Comparison of ENCODE assay signal across 8 cellular contexts in the genomic region with DNA sequence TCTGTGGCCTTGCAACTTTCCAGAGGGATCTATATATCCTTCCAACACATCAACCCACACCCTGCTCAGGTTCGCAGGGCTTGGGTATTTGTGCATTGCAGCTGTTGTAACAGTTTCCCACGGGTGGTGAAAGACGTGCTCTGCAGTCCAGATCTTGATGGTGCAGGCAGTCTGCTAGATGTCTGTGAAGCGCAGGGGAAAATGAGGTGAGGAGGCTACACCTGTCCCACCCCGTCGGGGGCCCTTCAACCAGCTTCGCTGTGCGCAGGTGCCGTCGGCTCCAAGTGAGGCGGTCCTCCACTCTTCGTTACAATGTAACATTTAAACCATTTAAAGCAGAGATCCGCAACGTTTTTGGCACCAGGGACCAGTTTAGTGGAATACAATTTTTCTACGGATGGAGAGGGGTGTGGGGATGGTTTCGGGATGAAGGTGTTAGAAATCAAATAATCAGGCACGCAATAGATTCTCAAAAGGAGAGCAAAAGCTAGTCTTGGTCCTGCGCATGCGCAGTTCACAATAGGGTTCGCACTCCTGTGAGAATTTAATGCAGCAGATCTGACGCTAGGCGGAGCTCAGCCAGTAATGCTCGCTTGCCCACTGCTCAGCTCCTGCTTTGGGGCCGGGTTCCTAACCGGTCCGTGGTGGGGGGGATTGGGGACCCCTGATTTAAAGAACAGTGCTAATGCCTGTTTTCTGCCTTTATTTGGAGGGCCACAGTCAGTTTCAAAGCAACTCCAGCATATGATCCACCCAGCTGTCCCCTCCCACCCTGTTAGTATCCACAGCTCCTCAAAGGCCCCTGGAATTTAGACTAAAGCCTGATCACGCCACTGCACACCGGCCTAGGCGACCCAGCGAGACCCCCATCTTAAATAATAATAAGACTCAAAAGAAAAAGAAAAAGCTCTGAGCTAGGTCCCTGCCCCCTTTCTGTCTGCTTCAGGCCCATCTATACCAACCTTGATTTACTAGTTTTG.
DNase-seq lines count a peak whose midpoint lies in the region; ATAC-seq and TF ChIP-seq lines count a peak whose summit lies in the region.

No MANE protein-coding gene starts in this region.

- peak overlapping the region; percentile 79 for H3K27ac Mint-ChIP-seq in Calu3 (ENCODE audit: unreplicated experiment)

- H3K4me1 Mint-ChIP-seq in Calu3 (ENCODE audit: low read depth, unreplicated experiment), result peaks cover 6% of the 10 kb centered on the region

- H3K9ac ChIP-seq in HUES48 (ENCODE audit: low read depth, low read length), result no peak overlapping the region

- H3K4me1 ChIP-seq in HUES48 (ENCODE audit: control insufficient read depth, insufficient read depth, low read length), result no peaks in the 10 kb centered on the region

- intact Hi-C loops in Calu3 (cut with micrococcal nuclease; ENCODE audit: unreplicated experiment), result no loop called here

- DNase-seq in Calu3 (peak; percentile 88), NOMO-1 treated with dmso at 0.1 percent for 144 hours (lab: John Stamatoyannopoulos, UW; ENCODE audit: unreplicated experiment) (peak; percentile 93), epithelial cell of esophagus (ENCODE audit: low read depth) (peak; percentile 88), middle frontal gyrus (ENCODE audit: extremely low spot score, low spot score) (peak; percentile 84)
- peak; percentile 89 for DNase-seq in activated CD8-positive, alpha-beta memory T cell treated with anti-CD3 and anti-CD28 coated beads, Interleukin-2, amount 50 U/mL, for 4 hours
- peak; percentile 78 for DNase-seq in stimulated activated CD8-positive, alpha-beta memory T cell treated with anti-CD3 and anti-CD28 coated beads, Interleukin-15, amount 100 ng/mL, for 48 hours (ENCODE audit: low read depth in 2 of 2)

- no TSS peak for BruUV-seq in Calu3 (replicated peaks; lab: Mats Ljungman, UMichigan)

- no peaks in the 10 kb centered on the region for H3K27me3 Mint-ChIP-seq in Calu3 (ENCODE audit: unreplicated experiment)

- TF ChIP-seq CTCF in Calu3 (IDR thresholded peaks at IDR 0.05; ENCODE audit: unreplicated experiment) (peak; percentile 85), epithelial cell of esophagus (IDR thresholded peaks at IDR 0.05; ENCODE audit: insufficient read depth, low read depth, low read length, missing control alignments) (peak; percentile 79)

- peak; percentile 92 for ATAC-seq in GM21447 (IDR thresholded peaks at IDR 0.05; ENCODE audit: unreplicated experiment)

- H3K27me3 ChIP-seq in HUES48 (ENCODE audit: control insufficient read depth, insufficient read depth, low read length), result peaks cover 34% of the 10 kb centered on the region

- peaks cover 13% of the 10 kb centered on the region for H3K36me3 Mint-ChIP-seq in Calu3 (ENCODE audit: insufficient read depth, unreplicated experiment)

- peak overlapping the region; percentile 83 for H3K4me3 Mint-ChIP-seq in Calu3 (ENCODE audit: low read depth, unreplicated experiment)

- H3K27ac ChIP-seq in HUES48 (ENCODE audit: low read depth, low read length), result no peak overlapping the region

- no peaks in the 10 kb centered on the region for H3K9me3 ChIP-seq in HUES48 (ENCODE audit: control insufficient read depth, insufficient read depth, low read length)

- no peaks in the 10 kb centered on the region for H3K9me3 Mint-ChIP-seq in Calu3 (ENCODE audit: low read depth, unreplicated experiment)

- CTCF ChIA-PET in Calu3 (lab: Charles Lee), result interaction anchor here (0.6 to 1.5 kb wide), 21 partner anchors 31 to 1005 kb away, joined by 3 to 17 read pairs (median 4); partner anchors contain the start of genes FBXO4 and RIMOC1

- H3K36me3 ChIP-seq in HUES48 (ENCODE audit: control insufficient read depth, insufficient read depth, low read length), result no peaks in the 10 kb centered on the region

- H3K4me3 ChIP-seq in HUES48 (ENCODE audit: low read depth, low read length) (peak overlapping the region; percentile 63), epithelial cell of esophagus (ENCODE audit: low read length) (peak overlapping the region; percentile 58)
